In genomic region chr9:131677051-131677444, GRCh38 we compare ENCODE assay signal across 8 cellular contexts.
DNase-seq lines count a peak whose midpoint lies in the region; ATAC-seq and TF ChIP-seq lines count a peak whose summit lies in the region.

No MANE protein-coding gene starts in this region.

- H4K8ac ChIP-seq in H9 (replicated peaks; ENCODE audit: insufficient read length, low read depth, low read length): no peak overlapping the region

- H4K20me1 ChIP-seq in H9 (ENCODE audit: control insufficient read depth, insufficient read depth, insufficient read length): no peaks in the 10 kb centered on the region

- TF ChIP-seq CTCF in H9 (conservative IDR thresholded peaks at IDR 0.05) (no peak), activated B cell treated with CpG ODN at 0.5 μM for 24 hours (IDR thresholded peaks at IDR 0.05) (no peak), gastroesophageal sphincter (IDR thresholded peaks at IDR 0.05) (no peak)

- no peak overlapping the region for H2AFZ ChIP-seq in H9 (ENCODE audit: low read length)

- H3K79me1 ChIP-seq in H9 (ENCODE audit: insufficient read depth, low read depth, low read length, poor library complexity, severe bottlenecking): no peaks in the 10 kb centered on the region

- H3K56ac ChIP-seq in H9 (ENCODE audit: insufficient read length, low read depth, low read length): no peak overlapping the region

- intact Hi-C loops in activated B cell treated with CpG ODN at 0.5 μM for 24 hours (cut with micrococcal nuclease): no loop called here

- H3K4me1 Mint-ChIP-seq in H9 (peaks cover 89 to 91% of the 10 kb centered on the region in 2 experiments), activated B cell treated with CpG ODN at 0.5 μM for 24 hours (peaks cover 100% of the 10 kb centered on the region)
- H3K4me1 Mint-ChIP-seq in stimulated activated effector memory CD8-positive, alpha-beta T cell treated with anti-CD3 and anti-CD28 coated beads, Interleukin-12 subunit alpha, Interleukin-12 subunit beta, amount 100 ng/mL, for 72 hours: peaks cover 97% of the 10 kb centered on the region

- no peak overlapping the region for H4K5ac ChIP-seq in H9 (ENCODE audit: insufficient read length, low read depth, low read length)

- no peak overlapping the region for H2BK120ac ChIP-seq in H9 (ENCODE audit: low read depth, low read length, poor library complexity, severe bottlenecking)

- no peak overlapping the region for H4K91ac ChIP-seq in H9 (ENCODE audit: insufficient read length, low read depth, low read length)

- CTCF ChIA-PET in activated B cell treated with CpG ODN at 0.5 μM for 24 hours (lab: Charles Lee): interaction anchor here (0.9 to 4.0 kb wide), 13 partner anchors 8 to 203 kb away, joined by 3 to 44 read pairs (median 6); no protein-coding TSS in a partner anchor

- H3K79me2 ChIP-seq in H9 (ENCODE audit: insufficient read depth, low read length): peaks cover 6% of the 10 kb centered on the region; the same call in 1 of the 2 replicates

- H3K18ac ChIP-seq in H9 (ENCODE audit: insufficient read length, low read depth, low read length): no peak overlapping the region

- H3K27ac ChIP-seq in H9 (ENCODE audit: insufficient read length, low read depth, low read length) (no peak overlapping the region), gastroesophageal sphincter (peak overlapping the region; percentile 58 to 84 (median 82))

- no peaks in the 10 kb centered on the region for H3K36me3 ChIP-seq in gastroesophageal sphincter

- no peak overlapping the region for H3K4ac ChIP-seq in H9 (ENCODE audit: low read depth, low read length)

- H3K9me3 Mint-ChIP-seq in H9 (peaks cover 8 to 10% of the 10 kb centered on the region in 2 experiments; a peak in 3 of 5 replicates), activated B cell treated with CpG ODN at 0.5 μM for 24 hours (no peaks in the 10 kb centered on the region)
- H3K9me3 Mint-ChIP-seq in stimulated activated effector memory CD8-positive, alpha-beta T cell treated with anti-CD3 and anti-CD28 coated beads, Interleukin-12 subunit alpha, Interleukin-12 subunit beta, amount 100 ng/mL, for 72 hours: no peaks in the 10 kb centered on the region

- H2BK15ac ChIP-seq in H9 (ENCODE audit: low read depth, low read length): no peak overlapping the region

- H3K9me3 ChIP-seq in H9 (ENCODE audit: control insufficient read depth, low read depth, low read length) (no peaks in the 10 kb centered on the region), gastroesophageal sphincter (no peaks in the 10 kb centered on the region)

- H3K27me3 Mint-ChIP-seq in H9 (ENCODE audit: low read depth) (peaks cover 1% of the 10 kb centered on the region; the same call in 1 of the 2 replicates), activated B cell treated with CpG ODN at 0.5 μM for 24 hours (no peaks in the 10 kb centered on the region)

- H3K4me3 Mint-ChIP-seq in H9 (no peak overlapping the region), activated B cell treated with CpG ODN at 0.5 μM for 24 hours (peak overlapping the region; percentile 93)
- H3K4me3 Mint-ChIP-seq in stimulated activated effector memory CD8-positive, alpha-beta T cell treated with anti-CD3 and anti-CD28 coated beads, Interleukin-12 subunit alpha, Interleukin-12 subunit beta, amount 100 ng/mL, for 72 hours: peak overlapping the region; percentile 82

- H3K4me2 ChIP-seq in H9 (ENCODE audit: insufficient read depth, insufficient read length, low read length): no peak overlapping the region

- H3K36me3 Mint-ChIP-seq in H9 (ENCODE audit: insufficient read depth in 1 of 3, low read depth in 3 of 3): peaks cover 8 to 13% (median 13%) of the 10 kb centered on the region in 3 experiments
- peaks cover 26% of the 10 kb centered on the region for H3K36me3 Mint-ChIP-seq in activated B cell treated with CpG ODN at 0.5 μM for 24 hours (ENCODE audit: low read depth)
- peaks cover 31% of the 10 kb centered on the region for H3K36me3 Mint-ChIP-seq in stimulated activated effector memory CD8-positive, alpha-beta T cell treated with anti-CD3 and anti-CD28 coated beads, Interleukin-12 subunit alpha, Interleukin-12 subunit beta, amount 100 ng/mL, for 72 hours

- H2AK5ac ChIP-seq in H9 (ENCODE audit: insufficient read length, low read length): peak overlapping the region; percentile 66

- no peak overlapping the region for H3T11ph ChIP-seq in H9 (ENCODE audit: low read length)

- H3K4me3 ChIP-seq in gastroesophageal sphincter: no peak overlapping the region

- H3K4me1 ChIP-seq in H9 (ENCODE audit: insufficient read depth, low read length) (peaks cover 35% of the 10 kb centered on the region), gastroesophageal sphincter (peaks cover 28 to 91% (median 48%) of the 10 kb centered on the region in 3 donors)

- DNase-seq in H9 (no peak), activated B cell treated with CpG ODN at 0.5 μM for 24 hours (no peak), H4 (ENCODE audit: low spot score) (no peak)
- DNase-seq in stimulated activated effector memory CD8-positive, alpha-beta T cell treated with anti-CD3 and anti-CD28 coated beads, Interleukin-12 subunit alpha, Interleukin-12 subunit beta, amount 100 ng/mL, for 72 hours (ENCODE audit: low spot score in 2 of 2): no peak
- no peak for DNase-seq in activated CD4-positive, alpha-beta T cell treated with anti-CD3 and anti-CD28 coated beads, Interleukin-2, amount 50 U/mL, for 48 hours

- H3K27me3 ChIP-seq in H9 (ENCODE audit: insufficient read depth, low read length): no peaks in the 10 kb centered on the region
- H3K27me3 ChIP-seq in gastroesophageal sphincter: no peaks in the 10 kb centered on the region

- ATAC-seq in activated B cell treated with CpG ODN at 0.5 μM for 24 hours (ENCODE audit: low read depth): no peak
- ATAC-seq in gastroesophageal sphincter: no peak
- no peak for ATAC-seq in stimulated activated effector memory CD8-positive, alpha-beta T cell treated with anti-CD3 and anti-CD28 coated beads, Interleukin-12 subunit alpha, Interleukin-12 subunit beta, amount 100 ng/mL, for 72 hours
- no peak for ATAC-seq in HG03159 (IDR thresholded peaks at IDR 0.05; ENCODE audit: unreplicated experiment)
- no peak for ATAC-seq in GM18519 (IDR thresholded peaks at IDR 0.05; ENCODE audit: low FRiP score, unreplicated experiment)

- no peak overlapping the region for H2BK20ac ChIP-seq in H9 (ENCODE audit: low read depth, low read length, poor library complexity, severe bottlenecking)

- POLR2A ChIA-PET in activated B cell treated with CpG ODN at 0.5 μM for 24 hours (lab: Charles Lee): interaction anchor here (0.9 to 19.5 kb wide), 18 partner anchors 8 to 706 kb away, joined by 3 to 683 read pairs (median 8); partner anchors contain the start of gene RAPGEF1

- no peak overlapping the region for H2BK12ac ChIP-seq in H9 (ENCODE audit: insufficient read length, low read depth, low read length)

- H3K23me2 ChIP-seq in H9 (ENCODE audit: insufficient read length, low read depth, low read length, poor library complexity, severe bottlenecking): no peaks in the 10 kb centered on the region

- TF ChIP-seq POLR2A in gastroesophageal sphincter (IDR thresholded peaks at IDR 0.05): no peak

- peak overlapping the region in 2 of 3 experiments; percentile 84 to 95; a peak in 4 of 7 replicates for H3K27ac Mint-ChIP-seq in H9
- peak overlapping the region; percentile 93 for H3K27ac Mint-ChIP-seq in activated B cell treated with CpG ODN at 0.5 μM for 24 hours
- H3K27ac Mint-ChIP-seq in stimulated activated effector memory CD8-positive, alpha-beta T cell treated with anti-CD3 and anti-CD28 coated beads, Interleukin-12 subunit alpha, Interleukin-12 subunit beta, amount 100 ng/mL, for 72 hours: peak overlapping the region; percentile 95

- H3K23ac ChIP-seq in H9 (ENCODE audit: insufficient read length, low read depth, low read length): no peak overlapping the region

- H2BK5ac ChIP-seq in H9 (ENCODE audit: insufficient read length, low read length): no peak overlapping the region

- no peak overlapping the region for H3K14ac ChIP-seq in H9 (ENCODE audit: insufficient read depth, low read length)

- H3K9ac ChIP-seq in H9 (ENCODE audit: extremely low read depth, insufficient read length, low read length): no peak overlapping the region

- WGBS in H9 (ENCODE audit: extremely low coverage, insufficient read length, low lambda C conversion rate): no CpG with 5 or more reads among the region's 4 CpGs
- 17 to 24% methylated on average over 2 to 4 of the region's 4 CpGs for WGBS in gastroesophageal sphincter (ENCODE audit: low coverage in 1 of 2), 2 donors

- TF ChIP-seq EP300 in gastroesophageal sphincter (IDR thresholded peaks at IDR 0.05): no peak

Comparison
In these comparisons a context has a peak if more than half of its experiments do, and no peak if none do; other contexts are left out.
1. H3K4me3 Mint-ChIP-seq: peak in activated B cell treated with CpG ODN at 0.5 μM for 24 hours (single experiment) and stimulated activated effector memory CD8-positive, alpha-beta T cell treated with anti-CD3 and anti-CD28 coated beads, Interleukin-12 subunit alpha, Interleukin-12 subunit beta, amount 100 ng/mL, for 72 hours (single experiment); none in H9 (0 of 2).
2. Peak in every context shown above with its lines, with median percentiles within 50 percentile points of each other: H3K27ac Mint-ChIP-seq.